Comparison of ENCODE assay signal across 21 cellular contexts in the genomic region with DNA sequence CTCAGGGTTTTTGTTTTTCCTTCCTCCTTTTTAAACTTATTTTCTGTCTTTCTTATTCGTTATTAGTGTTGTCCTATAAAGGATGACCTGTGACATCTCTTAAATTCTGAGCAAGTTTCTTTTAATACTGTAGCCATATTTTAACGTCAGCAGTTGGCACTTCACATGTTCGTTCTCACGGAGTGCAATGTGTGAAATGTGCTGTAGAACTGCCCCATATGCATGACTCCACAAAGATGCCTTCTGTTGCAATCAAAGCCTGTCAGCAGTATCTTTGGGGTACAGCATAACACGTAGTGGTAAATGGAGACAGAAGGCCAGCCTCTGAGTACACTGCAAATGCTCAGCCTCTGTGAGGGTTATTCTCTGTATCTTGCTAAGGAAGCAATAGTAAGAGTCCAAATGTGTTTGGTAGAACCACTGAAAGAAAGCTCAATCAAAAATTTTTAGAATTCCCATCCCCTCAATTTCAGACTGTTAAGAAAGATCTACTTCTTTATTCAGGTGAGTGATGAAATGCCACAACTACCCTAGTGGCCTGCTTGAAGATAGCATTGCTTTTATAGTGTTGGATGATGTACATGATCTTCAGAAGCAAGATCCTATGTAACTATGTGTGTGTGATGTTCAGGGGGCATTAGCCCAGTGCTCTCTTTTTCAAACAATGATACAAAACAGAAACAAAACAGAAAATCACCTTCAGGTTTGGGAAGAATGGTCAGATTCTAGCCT.
A peak's percentile ranks its signal among the peaks of the same experiment; 100 is the strongest.
DNase-seq lines count a peak whose midpoint lies in the region; ATAC-seq and TF ChIP-seq lines count a peak whose summit lies in the region.
"Had no signal": no experiment of that assay in that cellular context is flagged by ENCODE, and none has a peak within 500 bp of the region (broad histone marks: within the 10 kb centered on the region; RNA-seq: fewer than 3 reads in every experiment).

No MANE protein-coding gene starts in this region.

- H3K27me3 ChIP-seq in mesendoderm (ENCODE audit: insufficient read depth, low read length, poor library complexity): no peaks in the 10 kb centered on the region
- no peaks in the 10 kb centered on the region for H3K27me3 ChIP-seq in upper lobe of left lung
- H3K27me3 ChIP-seq: heart right ventricle had no signal

- H4K8ac ChIP-seq in mesendoderm (ENCODE audit: low read depth, low read length): no peak overlapping the region

- no peak overlapping the region for H2BK120ac ChIP-seq in mesendoderm (ENCODE audit: low read depth, low read length)

- no peak overlapping the region for H3K4me2 ChIP-seq in mesendoderm (ENCODE audit: low read length)

- no peak overlapping the region for H3K27ac ChIP-seq in 22Rv1
- H3K27ac ChIP-seq in mesendoderm (ENCODE audit: low read depth, low read length): no peak overlapping the region
- no peak overlapping the region for H3K27ac ChIP-seq in upper lobe of left lung
- H3K27ac ChIP-seq: heart right ventricle, RWPE1, WERI-Rb-1 had no signal

- H2BK5ac ChIP-seq in mesendoderm (ENCODE audit: low read length): no peak overlapping the region

- H2BK15ac ChIP-seq in mesendoderm (replicated peaks; ENCODE audit: low read depth): no peak overlapping the region

- H3K4me3 ChIP-seq in epithelial cell of proximal tubule (ENCODE audit: low read depth, low read length): no peak overlapping the region
- H3K4me3 ChIP-seq in mesendoderm (ENCODE audit: low read length): no peak overlapping the region
- no peak overlapping the region for H3K4me3 ChIP-seq in upper lobe of left lung
- H3K4me3 ChIP-seq: heart right ventricle had no signal

- no peak overlapping the region for H3K23ac ChIP-seq in mesendoderm (ENCODE audit: low read length)

- no peak for TF ChIP-seq EP300 in upper lobe of left lung (IDR thresholded peaks at IDR 0.05)

- no peak for TF ChIP-seq POLR2A in upper lobe of left lung (IDR thresholded peaks at IDR 0.05)

- WGBS in mesendoderm (ENCODE audit: extremely low coverage, insufficient coverage, low lambda C conversion rate): no CpG with 5 or more reads among the region's 5 CpGs
- WGBS in upper lobe of left lung, 2 donors: 78 to 82% methylated on average over 5 of the region's 5 CpGs

- no peak overlapping the region for H3K18ac ChIP-seq in mesendoderm (ENCODE audit: low read length)

- peak; percentile 7; the same call in 1 of the 2 replicates for TF ChIP-seq CTCF in 22Rv1 (IDR thresholded peaks at IDR 0.05)
- peak; percentile 24 for TF ChIP-seq CTCF in epithelial cell of proximal tubule (conservative IDR thresholded peaks at IDR 0.05; ENCODE audit: low read depth, low read length)
- no peak for TF ChIP-seq CTCF in upper lobe of left lung (IDR thresholded peaks at IDR 0.05)

- peak; percentile 7 for DNase-seq in NAMALWA (ENCODE audit: low spot score)
- no peak for DNase-seq in epithelial cell of proximal tubule (ENCODE audit: low read depth)
- no peak for DNase-seq in cerebellar cortex (ENCODE audit: low spot score)
- no peak for DNase-seq in mesendoderm
- DNase-seq in upper lobe of left lung: no peak
- DNase-seq in SK-N-DZ (ENCODE audit: low spot score): no peak
- DNase-seq: activated CD8-positive, alpha-beta T cell treated with anti-CD3 and anti-CD28 coated beads for 36 hours; activated T-cell treated with anti-CD3 and anti-CD28 coated beads, Interleukin-2, amount 50 U/mL, for 4 hours; CD4-positive, CD25-positive, alpha-beta regulatory T cell; DND-41; heart right ventricle; islet precursor cell; NCI-H1694 treated with DMSO at 0.1 percent for 48 hours; NCI-H345; NK-92 treated with Interleukin-12 subunit alpha and Interleukin-12 subunit beta, amount 100 ng/mL, for 24 hours; stimulated activated naive CD8-positive, alpha-beta T cell treated with anti-CD3 and anti-CD28 coated beads, Interleukin-15, Interleukin-2, amounts not matched to agents 100 U/mL and 50 U/mL, for 24 hours; WERI-Rb-1 had no signal

- no peak overlapping the region for H3K4ac ChIP-seq in mesendoderm (ENCODE audit: low read depth, low read length)

- H3K36me3 ChIP-seq in mesendoderm (ENCODE audit: control insufficient read depth, insufficient read depth, low read length) (no peaks in the 10 kb centered on the region), upper lobe of left lung (no peaks in the 10 kb centered on the region)
- H3K36me3 ChIP-seq: heart right ventricle, WERI-Rb-1 had no signal

- H3K9me3 ChIP-seq in upper lobe of left lung: no peaks in the 10 kb centered on the region
- H3K9me3 ChIP-seq: heart right ventricle had no signal

- H2AK5ac ChIP-seq in mesendoderm (ENCODE audit: low read length): no peak overlapping the region

- no peaks in the 10 kb centered on the region for H3K79me1 ChIP-seq in mesendoderm (ENCODE audit: low read length)

- H3K9ac ChIP-seq in mesendoderm (ENCODE audit: low read length): no peak overlapping the region

- H3K56ac ChIP-seq in mesendoderm (ENCODE audit: low read length): no peak overlapping the region

- H3K79me2 ChIP-seq in mesendoderm (ENCODE audit: control insufficient read depth, insufficient read depth, low read length): no peaks in the 10 kb centered on the region

- H4K5ac ChIP-seq in mesendoderm (ENCODE audit: low read length): no peak overlapping the region

- H3K4me1 ChIP-seq in mesendoderm (ENCODE audit: control insufficient read depth, low read depth, low read length) (peaks cover 3% of the 10 kb centered on the region), upper lobe of left lung (no peaks in the 10 kb centered on the region)
- H3K4me1 ChIP-seq: heart right ventricle had no signal

- ATAC-seq in GM18909 (IDR thresholded peaks at IDR 0.05; ENCODE audit: poor library complexity, unreplicated experiment) (peak; percentile 36), upper lobe of left lung (ENCODE audit: low FRiP score in 2 of 2) (no peak)
- ATAC-seq: activated CD8-positive, alpha-beta T cell treated with anti-CD3 and anti-CD28 coated beads for 36 hours; activated T-cell treated with anti-CD3 and anti-CD28 coated beads, Interleukin-2, amount 50 U/mL, for 4 hours; heart right ventricle; natural killer cell treated with Interleukin-12 subunit alpha and Interleukin-12 subunit beta and Interleukin-15 and Interleukin-18, amount 100 ng/mL, for 72 hours; stimulated activated naive CD8-positive, alpha-beta T cell treated with anti-CD3 and anti-CD28 coated beads, Interleukin-15, Interleukin-2, amounts not matched to agents 100 U/mL and 50 U/mL, for 24 hours had no signal

Comparison
In these comparisons a context has a peak if more than half of its experiments do, and no peak if none do; other contexts are left out.
1. CTCF ChIP-seq: peak in 22Rv1 (single experiment) and epithelial cell of proximal tubule (single experiment); none in upper lobe of left lung (0 of 6).